ENCODE assay signal across 1 cellular context in genomic region chr2:205273627-205274026, GRCh38.
TF ChIP-seq lines count a peak whose summit lies in the region.

No MANE protein-coding gene starts in this region.

TF ChIP-seq in GM23338, 12 proteins besides CTCF, POLR2A, EP300 and RAD21 (continued from another document):
- TF ChIP-seq ZNF462 (CRISPR knock-in tag; IDR thresholded peaks at IDR 0.05), result no peak
- TF ChIP-seq JUNB (IDR thresholded peaks at IDR 0.05; ENCODE audit: unreplicated experiment), result no peak
- no peak for TF ChIP-seq EZH2 (IDR thresholded peaks at IDR 0.05; ENCODE audit: low read depth, unreplicated experiment)
- TF ChIP-seq ETS1 (IDR thresholded peaks at IDR 0.05), result no peak
- TF ChIP-seq ZNF331 (CRISPR knock-in tag; IDR thresholded peaks at IDR 0.05; ENCODE audit: low read depth), result no peak
- TF ChIP-seq, protein P1, sequence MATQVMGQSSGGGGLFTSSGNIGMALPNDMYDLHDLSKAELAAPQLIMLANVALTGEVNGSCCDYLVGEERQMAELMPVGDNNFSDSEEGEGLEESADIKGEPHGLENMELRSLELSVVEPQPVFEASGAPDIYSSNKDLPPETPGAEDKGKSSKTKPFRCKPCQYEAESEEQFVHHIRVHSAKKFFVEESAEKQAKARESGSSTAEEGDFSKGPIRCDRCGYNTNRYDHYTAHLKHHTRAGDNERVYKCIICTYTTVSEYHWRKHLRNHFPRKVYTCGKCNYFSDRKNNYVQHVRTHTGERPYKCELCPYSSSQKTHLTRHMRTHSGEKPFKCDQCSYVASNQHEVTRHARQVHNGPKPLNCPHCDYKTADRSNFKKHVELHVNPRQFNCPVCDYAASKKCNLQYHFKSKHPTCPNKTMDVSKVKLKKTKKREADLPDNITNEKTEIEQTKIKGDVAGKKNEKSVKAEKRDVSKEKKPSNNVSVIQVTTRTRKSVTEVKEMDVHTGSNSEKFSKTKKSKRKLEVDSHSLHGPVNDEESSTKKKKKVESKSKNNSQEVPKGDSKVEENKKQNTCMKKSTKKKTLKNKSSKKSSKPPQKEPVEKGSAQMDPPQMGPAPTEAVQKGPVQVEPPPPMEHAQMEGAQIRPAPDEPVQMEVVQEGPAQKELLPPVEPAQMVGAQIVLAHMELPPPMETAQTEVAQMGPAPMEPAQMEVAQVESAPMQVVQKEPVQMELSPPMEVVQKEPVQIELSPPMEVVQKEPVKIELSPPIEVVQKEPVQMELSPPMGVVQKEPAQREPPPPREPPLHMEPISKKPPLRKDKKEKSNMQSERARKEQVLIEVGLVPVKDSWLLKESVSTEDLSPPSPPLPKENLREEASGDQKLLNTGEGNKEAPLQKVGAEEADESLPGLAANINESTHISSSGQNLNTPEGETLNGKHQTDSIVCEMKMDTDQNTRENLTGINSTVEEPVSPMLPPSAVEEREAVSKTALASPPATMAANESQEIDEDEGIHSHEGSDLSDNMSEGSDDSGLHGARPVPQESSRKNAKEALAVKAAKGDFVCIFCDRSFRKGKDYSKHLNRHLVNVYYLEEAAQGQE (IDR thresholded peaks at IDR 0.05; ENCODE audit: unreplicated experiment), result no peak
